ENCODE assay signal across 31 cellular contexts in the genomic region with DNA sequence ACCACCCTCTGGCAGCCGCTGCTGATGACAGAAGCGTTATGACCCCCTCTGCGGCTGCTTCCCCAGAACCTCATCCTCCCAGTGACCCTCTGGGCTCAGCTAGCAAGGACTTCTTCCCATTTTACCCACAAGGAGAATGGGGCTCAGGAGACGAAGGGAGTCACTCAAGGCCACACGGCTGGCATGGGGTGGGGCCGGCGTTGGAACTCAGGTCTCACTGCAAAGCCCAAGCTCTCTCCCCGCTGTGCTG.
"Had no signal": no experiment of that assay in that cellular context is flagged by ENCODE, and none has a peak within 500 bp of the region (broad histone marks: within the 10 kb centered on the region; RNA-seq: fewer than 3 reads in every experiment).

No MANE protein-coding gene starts in this region.

- H3K4me3 ChIP-seq: adrenal gland, body of pancreas, esophagus squamous epithelium, gastroesophageal sphincter had no signal

- H3K27ac ChIP-seq: adrenal gland, body of pancreas, epithelial cell of prostate, esophagus squamous epithelium, gastroesophageal sphincter had no signal

- H3K27me3 ChIP-seq: adrenal gland, body of pancreas, esophagus squamous epithelium, gastroesophageal sphincter had no signal

- H3K36me3 ChIP-seq: adrenal gland had no signal

- H3K4me3 Mint-ChIP-seq: activated CD4-positive, alpha-beta memory T cell treated with anti-CD3 and anti-CD28 coated beads, Interleukin-2, amount 10 ng/mL, durations not matched to agents 7 days and 5 days; activated CD4-positive, alpha-beta T cell treated with anti-CD3 and anti-CD28 coated beads, Interleukin-2, amount 10 ng/mL, durations not matched to agents 7 days and 5 days; activated naive CD8-positive, alpha-beta T cell; activated T-cell treated with anti-CD3 and anti-CD28 coated beads, Interleukin-2, amount 50 U/mL, for 24 hours; activated T-cell treated with anti-CD3 and anti-CD28 coated beads, Interleukin-2, amount 50 U/mL, for 72 hours; T-helper 17 cell; WTC11 had no signal

- DNase-seq: activated CD4-positive, alpha-beta memory T cell treated with anti-CD3 and anti-CD28 coated beads, Interleukin-2, amount 10 ng/mL, durations not matched to agents 7 days and 5 days; activated CD4-positive, alpha-beta T cell treated with anti-CD3 and anti-CD28 coated beads for 1 hour; activated CD4-positive, alpha-beta T cell treated with anti-CD3 and anti-CD28 coated beads for 4 hours; activated CD4-positive, alpha-beta T cell treated with anti-CD3 and anti-CD28 coated beads, Interleukin-2, amount 10 ng/mL, durations not matched to agents 7 days and 5 days; activated CD4-positive, alpha-beta T cell treated with anti-CD3 and anti-CD28 coated beads, Interleukin-2, amount 50 U/mL, for 4 hours; activated CD8-positive, alpha-beta memory T cell treated with anti-CD3 and anti-CD28 coated beads, Interleukin-2, amount 50 U/mL, for 48 hours; activated gamma-delta T cell; activated naive CD4-positive, alpha-beta T cell treated with anti-CD3 and anti-CD28 coated beads, Interleukin-2, amount 50 U/mL, for 16 hours; activated naive CD4-positive, alpha-beta T cell treated with Interleukin-2 at 50 U/mL for 16 hours; activated T-cell treated with anti-CD3 and anti-CD28 coated beads for 4 hours; activated T-cell treated with anti-CD3 and anti-CD28 coated beads, Interleukin-2, amount 50 U/mL, for 24 hours; activated T-cell treated with anti-CD3 and anti-CD28 coated beads, Interleukin-2, amount 50 U/mL, for 72 hours; adrenal gland; amygdala; aorta; body of pancreas; caudate nucleus; cortex of kidney; dermis blood vessel endothelial cell; effector CD4-positive, alpha-beta T cell; esophagus squamous epithelium; foreskin melanocyte; T-helper 1 cell; T-helper 17 cell had no signal

- H3K9me3 ChIP-seq: adrenal gland, body of pancreas, esophagus squamous epithelium, gastroesophageal sphincter had no signal

- ATAC-seq: activated T-cell treated with anti-CD3 and anti-CD28 coated beads, Interleukin-2, amount 50 U/mL, for 72 hours; body of pancreas; gastroesophageal sphincter; T-helper 17 cell; WTC11 had no signal

- H3K27ac Mint-ChIP-seq: activated CD4-positive, alpha-beta memory T cell treated with anti-CD3 and anti-CD28 coated beads, Interleukin-2, amount 10 ng/mL, durations not matched to agents 7 days and 5 days; activated CD4-positive, alpha-beta T cell treated with anti-CD3 and anti-CD28 coated beads, Interleukin-2, amount 10 ng/mL, durations not matched to agents 7 days and 5 days; activated naive CD8-positive, alpha-beta T cell; activated T-cell treated with anti-CD3 and anti-CD28 coated beads, Interleukin-2, amount 50 U/mL, for 24 hours; activated T-cell treated with anti-CD3 and anti-CD28 coated beads, Interleukin-2, amount 50 U/mL, for 72 hours; T-helper 17 cell; WTC11 had no signal

- H3K27me3 Mint-ChIP-seq: activated CD4-positive, alpha-beta memory T cell treated with anti-CD3 and anti-CD28 coated beads, Interleukin-2, amount 10 ng/mL, durations not matched to agents 7 days and 5 days; activated CD4-positive, alpha-beta T cell treated with anti-CD3 and anti-CD28 coated beads, Interleukin-2, amount 10 ng/mL, durations not matched to agents 7 days and 5 days; activated naive CD8-positive, alpha-beta T cell; activated T-cell treated with anti-CD3 and anti-CD28 coated beads, Interleukin-2, amount 50 U/mL, for 24 hours; T-helper 17 cell had no signal

- H3K4me1 ChIP-seq: adrenal gland, body of pancreas had no signal

- H3K36me3 Mint-ChIP-seq: activated naive CD8-positive, alpha-beta T cell; WTC11 had no signal

- FAIRE-seq: colon, endometrium, endothelial cell of umbilical vein had no signal

- H3K9me3 Mint-ChIP-seq: activated CD4-positive, alpha-beta memory T cell treated with anti-CD3 and anti-CD28 coated beads, Interleukin-2, amount 10 ng/mL, durations not matched to agents 7 days and 5 days; activated CD4-positive, alpha-beta T cell treated with anti-CD3 and anti-CD28 coated beads, Interleukin-2, amount 10 ng/mL, durations not matched to agents 7 days and 5 days; activated T-cell treated with anti-CD3 and anti-CD28 coated beads, Interleukin-2, amount 50 U/mL, for 24 hours; activated T-cell treated with anti-CD3 and anti-CD28 coated beads, Interleukin-2, amount 50 U/mL, for 72 hours; WTC11 had no signal
